12 cellular contexts compared by ENCODE assay signal in genomic region chr4:184899261-184900134, GRCh38.
DNase-seq lines count a peak whose midpoint lies in the region; ATAC-seq and TF ChIP-seq lines count a peak whose summit lies in the region.
"Had no signal": no experiment of that assay in that cellular context is flagged by ENCODE, and none has a peak within 500 bp of the region (broad histone marks: within the 10 kb centered on the region; RNA-seq: fewer than 3 reads in every experiment).

No MANE protein-coding gene starts in this region.

- no peak for TF ChIP-seq CTCF in omental fat pad (IDR thresholded peaks at IDR 0.05)
- TF ChIP-seq CTCF in spleen (IDR thresholded peaks at IDR 0.05 in 8 of 11, conservative IDR thresholded peaks at IDR 0.05 in 3 of 11) = no peak

- DNase-seq in CD1c-positive myeloid dendritic cell (ENCODE audit: extremely low spot score) (peak; percentile 23), LoVo (ENCODE audit: low spot score) (peak; percentile 7), omental fat pad (ENCODE audit: low spot score) (no peak), spleen (no peak), germinal center (ENCODE audit: low spot score) (no peak)
- DNase-seq in stimulated activated CD4-positive, alpha-beta T cell treated with anti-CD3 and anti-CD28 coated beads, Interleukin-4, amount 100 ng/mL, for 4 hours = no peak
- DNase-seq: NCI-H2171; stimulated activated CD4-positive, alpha-beta T cell treated with anti-CD3 and anti-CD28 coated beads, Interleukin-12 subunit alpha, Interleukin-12 subunit beta, amount 100 ng/mL, for 4 hours had no signal

- intact Hi-C loops in spleen (cut with DNase I; ENCODE audit: low total_unique reads) = no loop called here

- ATAC-seq in esophagus mucosa (peak; percentile 71), omental fat pad (ENCODE audit: low FRiP score) (peak; percentile 23), HG03280 (IDR thresholded peaks at IDR 0.05; ENCODE audit: unreplicated experiment) (no peak)
- ATAC-seq: stimulated activated memory B cell treated with anti-CD40 and anti-IgM and Interleukin-4, amounts not matched to agents 10 μg/mL and 1 μg/mL and 100 μg/mL, for 72 hours; WTC11 had no signal

- no peaks in the 10 kb centered on the region for H3K9me3 ChIP-seq in spleen

- H3K27ac ChIP-seq in spleen = peak overlapping the region in 2 of 8 donors; percentile 10 to 87

- 74 to 82% (median 77%) methylated on average over 9 of the region's 9 CpGs for WGBS in spleen, 5 donors

- H3K4me1 ChIP-seq in spleen = peaks cover 0 to 50% (median 18%) of the 10 kb centered on the region in 6 donors

- no peak overlapping the region for H3K4me3 ChIP-seq in spleen

- peaks cover 0 to 20% (median 0%) of the 10 kb centered on the region in 7 donors for H3K27me3 ChIP-seq in spleen (replicated peaks in 1 of 7)

- no peak for TF ChIP-seq POLR2A in spleen (IDR thresholded peaks at IDR 0.05)

- no peaks in the 10 kb centered on the region for H3K36me3 ChIP-seq in spleen

Comparison
In these comparisons a context has a peak if more than half of its experiments do, and no peak if none do; other contexts are left out.
1. DNase-seq: peak in CD1c-positive myeloid dendritic cell (single experiment) and LoVo (single experiment); none in omental fat pad (single experiment), spleen (single experiment), germinal center (single experiment) and stimulated activated CD4-positive, alpha-beta T cell treated with anti-CD3 and anti-CD28 coated beads, Interleukin-4, amount 100 ng/mL, for 4 hours (0 of 2).